ENCODE assay signal across 16 cellular contexts in the genomic region with DNA sequence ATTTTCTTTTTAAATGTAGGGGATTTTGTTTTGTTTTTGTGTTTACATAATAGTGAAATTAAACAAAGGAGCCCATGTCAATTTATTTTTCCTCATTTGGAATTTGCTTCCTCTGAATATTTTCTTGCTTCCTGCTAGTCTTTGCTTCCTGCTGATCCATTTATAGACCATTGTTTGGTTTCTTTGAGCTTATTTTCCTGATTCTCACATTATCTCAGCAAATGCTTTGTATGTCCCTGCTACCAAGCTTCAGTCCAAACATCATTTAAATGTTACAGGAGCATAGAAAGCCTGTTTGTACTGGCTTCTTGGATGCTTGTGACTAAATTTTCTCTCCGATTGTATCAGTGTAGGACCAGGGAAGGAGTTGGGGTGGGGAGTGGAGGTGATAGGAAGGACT.
DNase-seq lines count a peak whose midpoint lies in the region; ATAC-seq and TF ChIP-seq lines count a peak whose summit lies in the region.
"Had no signal": no experiment of that assay in that cellular context is flagged by ENCODE, and none has a peak within 500 bp of the region (broad histone marks: within the 10 kb centered on the region; RNA-seq: fewer than 3 reads in every experiment).

No MANE protein-coding gene starts in this region.

- intact Hi-C loops in CD4-positive, alpha-beta memory T cell (cut with micrococcal nuclease): no loop called here
- intact Hi-C loops in sigmoid colon (cut with DNase I): no loop called here

- H3K18ac ChIP-seq in mesenchymal stem cell (ENCODE audit: low read depth in 1 of 2, low read length in 2 of 2): no peak overlapping the region

- H2AK5ac ChIP-seq in mesenchymal stem cell (ENCODE audit: low read length, severe bottlenecking): no peak overlapping the region

- H3K9ac ChIP-seq in endodermal cell (ENCODE audit: extremely low read depth, low read length, poor library complexity, severe bottlenecking): no peak overlapping the region
- H3K9ac ChIP-seq in mesenchymal stem cell (ENCODE audit: low read length): peak overlapping the region; percentile 12
- H3K9ac ChIP-seq: BLaER1 treated with 17β-estradiol and CSF1 and Interleukin-3, amounts not matched to agents 10 nM and 100 nM had no signal

- H3K14ac ChIP-seq in mesenchymal stem cell (ENCODE audit: low read length in 2 of 2): no peak overlapping the region

- ATAC-seq in T-helper 17 cell (no peak), GM18505 (IDR thresholded peaks at IDR 0.05; ENCODE audit: unreplicated experiment) (no peak)
- ATAC-seq: PC-3 had no signal

- H3K4me3 ChIP-seq in CD4-positive, alpha-beta memory T cell (ENCODE audit: low read length in 2 of 2): no peak overlapping the region
- H3K4me3 ChIP-seq in endodermal cell (ENCODE audit: low read length) (no peak overlapping the region), mesenchymal stem cell (ENCODE audit: insufficient read depth in 1 of 2, low read depth in 1 of 2, low read length in 2 of 2) (no peak overlapping the region), sigmoid colon (no peak overlapping the region)
- H3K4me3 ChIP-seq: BLaER1 treated with 17β-estradiol and CSF1 and Interleukin-3, amounts not matched to agents 10 nM and 100 nM; HAP-1; SJCRH30 had no signal

- no peak overlapping the region for H4K8ac ChIP-seq in mesenchymal stem cell (ENCODE audit: low read length)

- H3K36me3 ChIP-seq in CD4-positive, alpha-beta memory T cell (ENCODE audit: insufficient read depth, low read length): peaks cover 78% of the 10 kb centered on the region
- H3K36me3 ChIP-seq in endodermal cell (ENCODE audit: control insufficient read depth, insufficient read depth, low read length): peaks cover 89% of the 10 kb centered on the region
- H3K36me3 ChIP-seq in mesenchymal stem cell (ENCODE audit: control insufficient read depth in 1 of 2, insufficient read depth in 2 of 2, low read depth in 1 of 2, low read length in 2 of 2): peaks cover 40 to 99% of the 10 kb centered on the region in 2 experiments
- H3K36me3 ChIP-seq in sigmoid colon: peaks cover 15 to 84% (median 34%) of the 10 kb centered on the region in 4 donors

- H3K4ac ChIP-seq in mesenchymal stem cell (ENCODE audit: low read depth in 1 of 2, low read length in 2 of 2): no peak overlapping the region

- no peak overlapping the region for H2BK5ac ChIP-seq in mesenchymal stem cell (ENCODE audit: low read depth, low read length, poor library complexity, severe bottlenecking)

- peaks cover 0 to 2% (median under 1%) of the 10 kb centered on the region in 4 donors for H3K4me1 Mint-ChIP-seq in CD4-positive, alpha-beta memory T cell
- H3K4me1 Mint-ChIP-seq in T-helper 17 cell: peaks cover 2% of the 10 kb centered on the region
- H3K4me1 Mint-ChIP-seq in endodermal cell: peaks cover 7% of the 10 kb centered on the region

- H2BK12ac ChIP-seq in mesenchymal stem cell (ENCODE audit: low read length in 2 of 2): no peak overlapping the region

- no peak overlapping the region for H3K27ac ChIP-seq in CD4-positive, alpha-beta memory T cell (ENCODE audit: low read depth, low read length)
- no peak overlapping the region for H3K27ac ChIP-seq in endodermal cell (ENCODE audit: low read depth, low read length)
- H3K27ac ChIP-seq in mesenchymal stem cell (ENCODE audit: low read length, poor library complexity, severe bottlenecking): no peak overlapping the region
- no peak overlapping the region for H3K27ac ChIP-seq in sigmoid colon
- H3K27ac ChIP-seq: BLaER1 treated with 17β-estradiol and CSF1 and Interleukin-3, amounts not matched to agents 10 nM and 100 nM; HL-60; SJCRH30 had no signal

- no peak overlapping the region for H2AFZ ChIP-seq in mesenchymal stem cell (ENCODE audit: low read depth, low read length)

- CTCF ChIA-PET in CD4-positive, alpha-beta memory T cell (lab: Charles Lee; ENCODE audit: partially characterized antibody): interaction anchor here (1.2 to 1.3 kb wide), 2 partner anchors 10 to 376 kb away, joined by 3 to 5 read pairs; no protein-coding TSS in a partner anchor
- CTCF ChIA-PET in GM10248 (lab: Yijun Ruan, JAX): interaction anchor here (1.4 to 3.1 kb wide), 2 partner anchors 9 to 20 kb away, joined by 4 to 20 read pairs; no protein-coding TSS in a partner anchor

- DNase-seq in CD4-positive, alpha-beta memory T cell: no peak
- DNase-seq in T-helper 17 cell (no peak), endodermal cell (no peak), mesenchymal stem cell (no peak), sigmoid colon (no peak), islet precursor cell (no peak), GM10248 (ENCODE audit: extremely low spot score) (no peak)
- DNase-seq: NCI-H187 treated with DMSO at 0.1 percent for 48 hours, NCI-H446, NCI-H748 treated with DMSO at 0.1 percent for 48 hours, PC-3, SJCRH30 had no signal

- H3K27ac Mint-ChIP-seq in CD4-positive, alpha-beta memory T cell: peak overlapping the region in 4 of 7 donors; percentile 37 to 82 (median 57)
- H3K27ac Mint-ChIP-seq in T-helper 17 cell: peak overlapping the region; percentile 8
- peak overlapping the region; percentile 36 for H3K27ac Mint-ChIP-seq in endodermal cell

- no peak overlapping the region for H3K4me3 Mint-ChIP-seq in CD4-positive, alpha-beta memory T cell
- H3K4me3 Mint-ChIP-seq in T-helper 17 cell (no peak overlapping the region), endodermal cell (no peak overlapping the region)

- peaks cover 36% of the 10 kb centered on the region for H3K79me1 ChIP-seq in mesenchymal stem cell (replicated peaks; ENCODE audit: low read length, poor library complexity, severe bottlenecking)

- H3K4me2 ChIP-seq in mesenchymal stem cell (ENCODE audit: low read length, poor library complexity, severe bottlenecking): no peak overlapping the region
- H3K4me2 ChIP-seq: BLaER1 treated with 17β-estradiol and CSF1 and Interleukin-3, amounts not matched to agents 10 nM and 100 nM had no signal

- TF ChIP-seq POLR2A in sigmoid colon (IDR thresholded peaks at IDR 0.05): no peak
- no peak for TF ChIP-seq POLR2A in GM18505 (IDR thresholded peaks at IDR 0.05; ENCODE audit: borderline replicate concordance, extremely low read depth, insufficient read depth, insufficient read length)

- H3K9me3 Mint-ChIP-seq in CD4-positive, alpha-beta memory T cell: no peaks in the 10 kb centered on the region
- H3K9me3 Mint-ChIP-seq in endodermal cell: no peaks in the 10 kb centered on the region

- POLR2A ChIA-PET in CD4-positive, alpha-beta memory T cell (lab: Charles Lee; ENCODE audit: partially characterized antibody): no interaction called here
- POLR2A ChIA-PET in GM10248 (lab: Yijun Ruan, JAX): no interaction called here

- no peak for TF ChIP-seq EP300 in sigmoid colon (IDR thresholded peaks at IDR 0.05)

- no peak overlapping the region for H2BK120ac ChIP-seq in mesenchymal stem cell (ENCODE audit: low read depth, low read length)

- TF ChIP-seq CTCF in endodermal cell (conservative IDR thresholded peaks at IDR 0.05) (no peak), sigmoid colon (IDR thresholded peaks at IDR 0.05) (no peak), GM10248 (IDR thresholded peaks at IDR 0.05; ENCODE audit: control extremely low read depth, extremely low read depth, low read depth, missing control alignments) (no peak)

- H3K9me3 ChIP-seq in CD4-positive, alpha-beta memory T cell (ENCODE audit: control insufficient read depth in 1 of 2, low read length in 2 of 2): no peaks in the 10 kb centered on the region
- H3K9me3 ChIP-seq in T-helper 17 cell (ENCODE audit: control insufficient read depth, low read length, poor library complexity, severe bottlenecking) (no peaks in the 10 kb centered on the region), endodermal cell (ENCODE audit: control insufficient read depth, low read length) (no peaks in the 10 kb centered on the region), mesenchymal stem cell (ENCODE audit: control insufficient read depth, low read length) (no peaks in the 10 kb centered on the region), sigmoid colon (no peaks in the 10 kb centered on the region)
- H3K9me3 ChIP-seq: BLaER1 treated with 17β-estradiol and CSF1 and Interleukin-3, amounts not matched to agents 10 nM and 100 nM; HAP-1; SJCRH30 had no signal

- H3K23ac ChIP-seq in mesenchymal stem cell (ENCODE audit: low read length in 2 of 2): no peak overlapping the region

- H3K27me3 ChIP-seq in CD4-positive, alpha-beta memory T cell (ENCODE audit: insufficient read depth, low read length): no peaks in the 10 kb centered on the region
- H3K27me3 ChIP-seq in endodermal cell (ENCODE audit: control insufficient read depth, insufficient read depth, low read length, poor library complexity, severe bottlenecking): no peaks in the 10 kb centered on the region
- no peaks in the 10 kb centered on the region for H3K27me3 ChIP-seq in mesenchymal stem cell (ENCODE audit: control insufficient read depth in 1 of 2, insufficient read depth in 1 of 2, low read length in 2 of 2)
- no peaks in the 10 kb centered on the region for H3K27me3 ChIP-seq in sigmoid colon
- H3K27me3 ChIP-seq: BLaER1 treated with 17β-estradiol and CSF1 and Interleukin-3, amounts not matched to agents 10 nM and 100 nM; SJCRH30 had no signal

- no peaks in the 10 kb centered on the region for H3K4me1 ChIP-seq in CD4-positive, alpha-beta memory T cell (ENCODE audit: insufficient read depth, low read length)
- H3K4me1 ChIP-seq in endodermal cell (ENCODE audit: control insufficient read depth, insufficient read depth, low read length): no peaks in the 10 kb centered on the region
- H3K4me1 ChIP-seq in mesenchymal stem cell (ENCODE audit: control insufficient read depth, insufficient read depth, low read depth, low read length): peaks cover 3% of the 10 kb centered on the region
- no peaks in the 10 kb centered on the region for H3K4me1 ChIP-seq in sigmoid colon
- H3K4me1 ChIP-seq: HAP-1, SJCRH30 had no signal

- H3K36me3 Mint-ChIP-seq in CD4-positive, alpha-beta memory T cell: peaks cover 66 to 86% of the 10 kb centered on the region in 2 donors
- H3K36me3 Mint-ChIP-seq in T-helper 17 cell (ENCODE audit: low read depth) (peaks cover 18% of the 10 kb centered on the region), endodermal cell (ENCODE audit: low read depth) (peaks cover 72% of the 10 kb centered on the region)

- no peaks in the 10 kb centered on the region for H3K27me3 Mint-ChIP-seq in CD4-positive, alpha-beta memory T cell
- no peaks in the 10 kb centered on the region for H3K27me3 Mint-ChIP-seq in T-helper 17 cell
- no peaks in the 10 kb centered on the region for H3K27me3 Mint-ChIP-seq in endodermal cell (ENCODE audit: insufficient read depth)

- no peak overlapping the region for H2BK15ac ChIP-seq in mesenchymal stem cell (ENCODE audit: low read depth, poor library complexity, severe bottlenecking)

- 93 to 100% methylated on average over 1 of the region's 1 CpG for WGBS in endodermal cell (ENCODE audit: insufficient coverage in 1 of 2, insufficient read length in 1 of 2), 2 experiments
- WGBS in mesenchymal stem cell: 94% methylated on average over 1 of the region's 1 CpG
- WGBS in sigmoid colon, 2 donors: 84 to 95% methylated on average over 1 of the region's 1 CpG

- H4K91ac ChIP-seq in mesenchymal stem cell (ENCODE audit: low read length): no peak overlapping the region
